35 cellular contexts compared by ENCODE assay signal in genomic region chr13:44423824-44424223, GRCh38. TPM values are rescaled to one million over a fixed set of nuclear protein-coding genes. Genes with fewer than 3 reads are reported as not detected.
"Had no signal": no experiment of that assay in that cellular context is flagged by ENCODE, and none has a peak within 500 bp of the region (broad histone marks: within the 10 kb centered on the region; RNA-seq: fewer than 3 reads in every experiment).

No MANE protein-coding gene starts in this region.

- H3K27ac Mint-ChIP-seq: activated B cell treated with CpG ODN at 0.5 μM for 24 hours; activated CD4-positive, alpha-beta memory T cell treated with anti-CD3 and anti-CD28 coated beads for 36 hours; activated CD8-positive, alpha-beta memory T cell treated with anti-CD3 and anti-CD28 coated beads, Interleukin-2, amount 10 ng/mL, durations not matched to agents 7 days and 5 days; activated naive CD4-positive, alpha-beta T cell treated with anti-CD3 and anti-CD28 coated beads, Interleukin-2, amount 10 ng/mL, durations not matched to agents 7 days and 5 days; activated naive CD8-positive, alpha-beta T cell treated with anti-CD3 and anti-CD28 coated beads for 36 hours had no signal

- H3K36me3 Mint-ChIP-seq: activated CD4-positive, alpha-beta memory T cell treated with anti-CD3 and anti-CD28 coated beads for 36 hours; activated CD8-positive, alpha-beta memory T cell treated with anti-CD3 and anti-CD28 coated beads, Interleukin-2, amount 10 ng/mL, durations not matched to agents 7 days and 5 days; activated naive CD4-positive, alpha-beta T cell treated with anti-CD3 and anti-CD28 coated beads, Interleukin-2, amount 10 ng/mL, durations not matched to agents 7 days and 5 days; activated naive CD8-positive, alpha-beta T cell treated with anti-CD3 and anti-CD28 coated beads for 36 hours had no signal

- H3K27me3 ChIP-seq: brain microvascular endothelial cell, cardiac muscle cell, MG63 had no signal

- H3K4me3 Mint-ChIP-seq: activated B cell treated with CpG ODN at 0.5 μM for 24 hours; activated CD4-positive, alpha-beta memory T cell treated with anti-CD3 and anti-CD28 coated beads for 36 hours; activated CD8-positive, alpha-beta memory T cell treated with anti-CD3 and anti-CD28 coated beads, Interleukin-2, amount 10 ng/mL, durations not matched to agents 7 days and 5 days; activated naive CD4-positive, alpha-beta T cell treated with anti-CD3 and anti-CD28 coated beads, Interleukin-2, amount 10 ng/mL, durations not matched to agents 7 days and 5 days; activated naive CD8-positive, alpha-beta T cell treated with anti-CD3 and anti-CD28 coated beads for 36 hours; central memory CD8-positive, alpha-beta T cell had no signal

- H2AFZ ChIP-seq: PC-9 had no signal

- H3K27ac ChIP-seq: brain microvascular endothelial cell, cardiac muscle cell, PC-9, RWPE1, VCaP had no signal

- H3K9me3 Mint-ChIP-seq: activated B cell treated with CpG ODN at 0.5 μM for 24 hours; activated CD4-positive, alpha-beta memory T cell treated with anti-CD3 and anti-CD28 coated beads for 36 hours; activated naive CD4-positive, alpha-beta T cell treated with anti-CD3 and anti-CD28 coated beads, Interleukin-2, amount 10 ng/mL, durations not matched to agents 7 days and 5 days; activated naive CD8-positive, alpha-beta T cell treated with anti-CD3 and anti-CD28 coated beads for 36 hours; central memory CD8-positive, alpha-beta T cell had no signal

- H3K4me1 Mint-ChIP-seq: activated naive CD4-positive, alpha-beta T cell treated with anti-CD3 and anti-CD28 coated beads, Interleukin-2, amount 10 ng/mL, durations not matched to agents 7 days and 5 days; activated naive CD8-positive, alpha-beta T cell treated with anti-CD3 and anti-CD28 coated beads for 36 hours; central memory CD8-positive, alpha-beta T cell had no signal

- H3K4me3 ChIP-seq: cardiac muscle cell, MG63, PC-9 had no signal

- H3K4me2 ChIP-seq: PC-9 had no signal

- H3K9me3 ChIP-seq: MG63 had no signal

- DNase-seq: activated B cell treated with CpG ODN at 0.5 μM for 24 hours; activated CD4-positive, alpha-beta memory T cell treated with anti-CD3 and anti-CD28 coated beads for 36 hours; activated CD4-positive, alpha-beta T cell treated with anti-CD3 and anti-CD28 coated beads for 4 hours; activated CD4-positive, alpha-beta T cell treated with anti-CD3 and anti-CD28 coated beads, Interleukin-2, amount 50 U/mL, for 1 hour; activated CD4-positive, CD25-positive, alpha-beta regulatory T cell treated with anti-CD3 and anti-CD28 coated beads, Interleukin-2, amount 50 U/mL, for 72 hours; activated CD8-positive, alpha-beta memory T cell treated with anti-CD3 and anti-CD28 coated beads, Interleukin-2, amount 10 ng/mL, durations not matched to agents 7 days and 5 days; activated CD8-positive, alpha-beta memory T cell treated with anti-CD3 and anti-CD28 coated beads, Interleukin-2, amount 50 U/mL, for 48 hours; activated effector memory CD4-positive, alpha-beta T cell treated with Interleukin-2 at 50 U/mL for 16 hours; activated naive CD4-positive, alpha-beta T cell treated with anti-CD3 and anti-CD28 coated beads, Interleukin-2, amount 10 ng/mL, durations not matched to agents 7 days and 5 days; activated naive CD8-positive, alpha-beta T cell treated with anti-CD3 and anti-CD28 coated beads for 36 hours; activated T-cell treated with anti-CD3 and anti-CD28 coated beads, Interleukin-2, amount 50 U/mL, for 48 hours; amniotic stem cell; brain microvascular endothelial cell; Kasumi-1; KBM-7; MG63; NCI-H1048; NCI-H1436 treated with DMSO at 0.1 percent for 48 hours; NCI-H1694 treated with DMSO at 0.1 percent for 48 hours; NCI-H2029; NCI-H510A; NCI-H526; NCI-H748 treated with DMSO at 0.1 percent for 48 hours; NK-92 treated with Interleukin-12 subunit alpha and Interleukin-12 subunit beta, amount 100 ng/mL, for 24 hours; PC-9; SIG-M5; T-helper 1 cell; T-helper 2 cell; T-helper 9 cell had no signal

- H3K36me3 ChIP-seq: brain microvascular endothelial cell, cardiac muscle cell, MG63 had no signal

RNA-seq across cellular contexts. Expression of gene SERP2, which starts 50.2 kb away (rescaled TPM):
- total RNA-seq: activated CD4-positive, alpha-beta memory T cell treated with anti-CD3 and anti-CD28 coated beads for 36 hours; activated CD8-positive, alpha-beta memory T cell treated with anti-CD3 and anti-CD28 coated beads, Interleukin-2, amount 10 ng/mL, durations not matched to agents 7 days and 5 days; OCI-LY7; SK-MEL-5 had no signal
